Comparison of ENCODE assay signal across 8 cellular contexts in genomic region chr22:41699264-41700104, GRCh38. TPM values are rescaled to one million over a fixed set of nuclear protein-coding genes. Genes with fewer than 3 reads are reported as not detected.
DNase-seq lines count a peak whose midpoint lies in the region; ATAC-seq, FAIRE-seq and TF ChIP-seq lines count a peak whose summit lies in the region.

MEI1 (plus strand) TSS chr22:41699503; CDS start chr22:41699539, 36 bp downstream.

- H3K4me3 Mint-ChIP-seq in IgD-negative memory B cell = peak within 1 kb of the TSS; percentile 27 to 92 (median 56)

- no peaks in the 10 kb centered on the region for H3K27me3 ChIP-seq in pancreas
- no peaks in the 10 kb centered on the region for H3K27me3 ChIP-seq in suprapubic skin

- TF ChIP-seq CTCF in fibroblast of the aortic adventitia (IDR thresholded peaks at IDR 0.05; ENCODE audit: insufficient read depth, low read length) (no peak), pancreas (IDR thresholded peaks at IDR 0.05) (no peak), suprapubic skin (IDR thresholded peaks at IDR 0.05) (no peak)

- H3K27ac Mint-ChIP-seq in IgD-negative memory B cell = peak within 1 kb of the TSS; percentile 74 to 90 (median 88)

- peak within 1 kb of the TSS; percentile 17 for H3K4me3 ChIP-seq in fibroblast of the aortic adventitia (ENCODE audit: low read depth, low read length)
- H3K4me3 ChIP-seq in pancreas = peak within 1 kb of the TSS in 1 of 4 donors; percentile 18
- H3K4me3 ChIP-seq in suprapubic skin = peak within 1 kb of the TSS; percentile 19

- no peaks in the 10 kb centered on the region for H3K36me3 Mint-ChIP-seq in IgD-negative memory B cell

- H3K4me1 Mint-ChIP-seq in IgD-negative memory B cell = peaks cover 10 to 11% (median 11%) of the 10 kb centered on the region in 3 donors

- DNase-seq in activated T-cell treated with anti-CD3 and anti-CD28 coated beads, Interleukin-2, amount 50 U/mL, for 48 hours = peak; percentile 96 to 97
- DNase-seq in fibroblast of the aortic adventitia (ENCODE audit: low read depth) (peak; percentile 68), pancreas (peak; percentile 79 to 96 (median 90)), suprapubic skin (ENCODE audit: low spot score in 2 of 2) (peak; percentile 88), NCI-H1092 (lab: John Stamatoyannopoulos, UW) (no peak), NCI-H2081 (lab: John Stamatoyannopoulos, UW) (no peak)

- intact Hi-C loops in pancreas (cut with DNase I) = loop anchor here in 2 of 3 donors (5.0 to 10.0 kb wide), 2 partner anchors 243 to 245 kb away; partner anchors contain the start of gene CENPM (in 1 of the 2)

- no peak for TF ChIP-seq EP300 in suprapubic skin (IDR thresholded peaks at IDR 0.05)

- peak; percentile 73 to 85 (median 81) for ATAC-seq in pancreas
- no peak for ATAC-seq in HG02623 (IDR thresholded peaks at IDR 0.05; ENCODE audit: unreplicated experiment)

- no peaks in the 10 kb centered on the region for H3K36me3 ChIP-seq in pancreas
- no peaks in the 10 kb centered on the region for H3K36me3 ChIP-seq in suprapubic skin

- H3K9me3 Mint-ChIP-seq in IgD-negative memory B cell = no peaks in the 10 kb centered on the region

- FAIRE-seq in pancreas (lab: Jason Lieb, UNC) = no peak

- 40 to 42% methylated on average over 69 of the region's 69 CpGs for WGBS in pancreas, 2 donors
- 74% methylated on average over 42 of the region's 69 CpGs for WGBS in suprapubic skin

- no peak for TF ChIP-seq POLR2A in suprapubic skin (IDR thresholded peaks at IDR 0.05)

- no peaks in the 10 kb centered on the region for H3K9me3 ChIP-seq in pancreas
- H3K9me3 ChIP-seq in suprapubic skin = no peaks in the 10 kb centered on the region

- no peak within 1 kb of the TSS for H3K27ac ChIP-seq in pancreas
- H3K27ac ChIP-seq in suprapubic skin = no peak within 1 kb of the TSS

- no peaks in the 10 kb centered on the region for H3K27me3 Mint-ChIP-seq in IgD-negative memory B cell

- peaks cover 0 to 10% (median 0%) of the 10 kb centered on the region in 3 donors for H3K4me1 ChIP-seq in pancreas
- peaks cover 15% of the 10 kb centered on the region for H3K4me1 ChIP-seq in suprapubic skin

RNA-seq across cellular contexts. Expression of gene MEI1, which starts in this region (rescaled TPM):
- polyA plus RNA-seq in IgD-negative memory B cell (105 TPM), pancreas (under 1 TPM; 0.15 to 0.70 TPM)
- total RNA-seq in fibroblast of the aortic adventitia (ENCODE audit: low replicate concordance) (0.27 TPM in 1 of 2 replicates, not detected in the other), pancreas (1 to 10 TPM in 1 of 6 donors, under 1 TPM in 4, not detected in 1; 0.28 to 2.3 (median 0.35) TPM), suprapubic skin (1 to 10 TPM in 1 of 4 donors, under 1 TPM in 1, not detected in 2; 0.72 to 5.0 TPM)

Comparison
In these comparisons a context has a peak if more than half of its experiments do, and no peak if none do; other contexts are left out.
1. RNA of gene MEI1 (polyA plus RNA-seq): 105 TPM in IgD-negative memory B cell (single experiment); 0.15 to 0.70 TPM in pancreas; every median in the first group is over 10 times any median in the second.
2. Peak in DNase-seq and H3K4me3 ChIP-seq in fibroblast of the aortic adventitia; RNA of the gene not detected or under 1 TPM.
3. DNase-seq: peak in activated T-cell treated with anti-CD3 and anti-CD28 coated beads, Interleukin-2, amount 50 U/mL, for 48 hours (2 of 2), pancreas (6 of 6) and suprapubic skin (2 of 2); none in NCI-H1092 (single experiment) and NCI-H2081 (0 of 2).